Comparison of ENCODE assay signal across 25 cellular contexts in the genomic region with DNA sequence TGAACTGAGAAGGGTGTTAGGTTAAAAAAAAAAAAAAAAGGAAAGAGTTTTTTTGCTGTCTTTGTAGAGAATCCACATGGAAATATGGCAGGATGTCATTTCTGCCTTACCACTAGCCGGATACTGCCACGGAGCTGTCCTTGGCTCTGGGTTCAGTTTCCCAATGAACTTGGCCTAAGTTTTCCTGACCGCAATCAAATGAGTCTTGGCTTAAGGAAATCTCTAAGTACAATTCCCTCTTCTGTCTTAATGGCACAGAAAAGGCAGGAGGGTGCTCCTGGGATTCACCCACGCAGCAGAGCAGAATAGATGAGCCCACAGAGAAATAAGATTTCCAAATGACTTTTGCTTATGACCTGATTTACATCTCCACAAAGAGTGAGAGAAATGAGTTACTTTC.
"Had no signal": no experiment of that assay in that cellular context is flagged by ENCODE, and none has a peak within 500 bp of the region (broad histone marks: within the 10 kb centered on the region; RNA-seq: fewer than 3 reads in every experiment).

No MANE protein-coding gene starts in this region.

- ATAC-seq: activated CD4-positive, CD25-positive, alpha-beta regulatory T cell treated with anti-CD3 and anti-CD28 coated beads, Interleukin-2, amount 50 U/mL, for 24 hours; activated naive CD8-positive, alpha-beta T cell treated with anti-CD3 and anti-CD28 coated beads, Interleukin-2, amount 50 U/mL, for 24 hours; foreskin keratinocyte; mucosa of descending colon; stimulated activated naive B cell treated with anti-CD40 and anti-IgM and Interleukin-4, amounts not matched to agents 10 μg/mL and 1 μg/mL and 100 μg/mL, for 72 hours; T-cell had no signal

- H3K27me3 ChIP-seq: ascending aorta, brain microvascular endothelial cell, colonic mucosa, foreskin keratinocyte, hepatocyte had no signal

- H3K27me3 Mint-ChIP-seq: activated CD4-positive, alpha-beta memory T cell treated with anti-CD3 and anti-CD28 coated beads, Interleukin-2, amount 10 ng/mL, durations not matched to agents 7 days and 5 days; activated CD4-positive, alpha-beta T cell treated with anti-CD3 and anti-CD28 coated beads, Interleukin-2, amount 10 ng/mL, durations not matched to agents 24 days and 14 days; stimulated activated naive B cell treated with anti-CD40 and anti-IgM and Interleukin-4, amounts not matched to agents 10 μg/mL and 1 μg/mL and 100 μg/mL, for 72 hours; type B pancreatic cell had no signal

- H3K4me1 Mint-ChIP-seq: activated CD4-positive, alpha-beta memory T cell treated with anti-CD3 and anti-CD28 coated beads, Interleukin-2, amount 10 ng/mL, durations not matched to agents 7 days and 5 days; activated CD4-positive, alpha-beta T cell treated with anti-CD3 and anti-CD28 coated beads, Interleukin-2, amount 10 ng/mL, durations not matched to agents 24 days and 14 days; activated naive CD4-positive, alpha-beta T cell treated with anti-CD3 and anti-CD28 coated beads, Interleukin-2, amount 10 ng/mL, durations not matched to agents 7 days and 5 days; activated naive CD8-positive, alpha-beta T cell treated with anti-CD3 and anti-CD28 coated beads, Interleukin-2, amount 50 U/mL, for 24 hours; immature natural killer cell; stimulated activated naive B cell treated with anti-CD40 and anti-IgM and Interleukin-4, amounts not matched to agents 10 μg/mL and 1 μg/mL and 100 μg/mL, for 72 hours; T-cell had no signal

- H3K36me3 Mint-ChIP-seq: activated naive CD4-positive, alpha-beta T cell treated with anti-CD3 and anti-CD28 coated beads, Interleukin-2, amount 10 ng/mL, durations not matched to agents 7 days and 5 days; immature natural killer cell; memory B cell; stimulated activated naive B cell treated with anti-CD40 and anti-IgM and Interleukin-4, amounts not matched to agents 10 μg/mL and 1 μg/mL and 100 μg/mL, for 72 hours; T-cell; type B pancreatic cell had no signal

- H3K9ac ChIP-seq: parathyroid adenoma had no signal

- H2AFZ ChIP-seq: hepatocyte, parathyroid adenoma had no signal

- H3K27ac Mint-ChIP-seq: activated CD4-positive, alpha-beta memory T cell treated with anti-CD3 and anti-CD28 coated beads, Interleukin-2, amount 10 ng/mL, durations not matched to agents 7 days and 5 days; activated CD4-positive, alpha-beta T cell treated with anti-CD3 and anti-CD28 coated beads, Interleukin-2, amount 10 ng/mL, durations not matched to agents 24 days and 14 days; activated naive CD4-positive, alpha-beta T cell treated with anti-CD3 and anti-CD28 coated beads, Interleukin-2, amount 10 ng/mL, durations not matched to agents 7 days and 5 days; activated naive CD8-positive, alpha-beta T cell treated with anti-CD3 and anti-CD28 coated beads, Interleukin-2, amount 50 U/mL, for 24 hours; endodermal cell; immature natural killer cell; memory B cell; nephron progenitor cell; stimulated activated naive B cell treated with anti-CD40 and anti-IgM and Interleukin-4, amounts not matched to agents 10 μg/mL and 1 μg/mL and 100 μg/mL, for 72 hours; T-cell; T-helper 2 cell treated with Interferon-gamma antibody and Interleukin-4, amounts not matched to agents 5 μg/mL and 100 μg/mL, for 36 hours had no signal

- H3K4me1 ChIP-seq: ascending aorta, colonic mucosa had no signal

- DNase-seq: activated CD4-positive, alpha-beta memory T cell treated with anti-CD3 and anti-CD28 coated beads, Interleukin-2, amount 10 ng/mL, durations not matched to agents 7 days and 5 days; activated CD4-positive, alpha-beta T cell treated with anti-CD3 and anti-CD28 coated beads, Interleukin-2, amount 10 ng/mL, durations not matched to agents 24 days and 14 days; activated effector memory CD4-positive, alpha-beta T cell treated with anti-CD3 and anti-CD28 coated beads, Interleukin-2, amount 50 U/mL, for 16 hours; activated naive CD4-positive, alpha-beta T cell treated with anti-CD3 and anti-CD28 coated beads, Interleukin-2, amount 10 ng/mL, durations not matched to agents 7 days and 5 days; activated naive CD8-positive, alpha-beta T cell treated with anti-CD3 and anti-CD28 coated beads, Interleukin-2, amount 50 U/mL, for 24 hours; activated T-cell treated with anti-CD3 and anti-CD28 coated beads for 4 hours; brain microvascular endothelial cell; colonic mucosa; endodermal cell; foreskin keratinocyte; immature natural killer cell; mucosa of descending colon; nephron progenitor cell; stimulated activated CD4-positive, alpha-beta T cell treated with anti-CD3 and anti-CD28 coated beads, Interleukin-2, amount 100 ng/mL, for 48 hours; stimulated activated CD8-positive, alpha-beta memory T cell treated with anti-CD3 and anti-CD28 coated beads, Interleukin-4, amount 100 ng/mL, for 48 hours; stimulated activated naive B cell treated with anti-CD40 and anti-IgM and Interleukin-4, amounts not matched to agents 10 μg/mL and 1 μg/mL and 100 μg/mL, for 72 hours; T-cell had no signal

- H3K9me3 ChIP-seq: ascending aorta, colonic mucosa, mucosa of descending colon, thoracic aorta had no signal

- H3K4me3 Mint-ChIP-seq: activated CD4-positive, alpha-beta memory T cell treated with anti-CD3 and anti-CD28 coated beads, Interleukin-2, amount 10 ng/mL, durations not matched to agents 7 days and 5 days; activated CD4-positive, alpha-beta T cell treated with anti-CD3 and anti-CD28 coated beads, Interleukin-2, amount 10 ng/mL, durations not matched to agents 24 days and 14 days; activated naive CD4-positive, alpha-beta T cell treated with anti-CD3 and anti-CD28 coated beads, Interleukin-2, amount 10 ng/mL, durations not matched to agents 7 days and 5 days; activated naive CD8-positive, alpha-beta T cell treated with anti-CD3 and anti-CD28 coated beads, Interleukin-2, amount 50 U/mL, for 24 hours; endodermal cell; immature natural killer cell; memory B cell; nephron progenitor cell; stimulated activated naive B cell treated with anti-CD40 and anti-IgM and Interleukin-4, amounts not matched to agents 10 μg/mL and 1 μg/mL and 100 μg/mL, for 72 hours; T-cell; T-helper 2 cell treated with Interferon-gamma antibody and Interleukin-4, amounts not matched to agents 5 μg/mL and 100 μg/mL, for 36 hours; type B pancreatic cell had no signal

- H3K4me3 ChIP-seq: ascending aorta, colonic mucosa, hepatocyte, mucosa of descending colon, thoracic aorta had no signal

- H3K9me3 Mint-ChIP-seq: activated CD4-positive, alpha-beta memory T cell treated with anti-CD3 and anti-CD28 coated beads, Interleukin-2, amount 10 ng/mL, durations not matched to agents 7 days and 5 days; activated CD4-positive, alpha-beta T cell treated with anti-CD3 and anti-CD28 coated beads, Interleukin-2, amount 10 ng/mL, durations not matched to agents 24 days and 14 days; activated naive CD4-positive, alpha-beta T cell treated with anti-CD3 and anti-CD28 coated beads, Interleukin-2, amount 10 ng/mL, durations not matched to agents 7 days and 5 days; activated naive CD8-positive, alpha-beta T cell treated with anti-CD3 and anti-CD28 coated beads, Interleukin-2, amount 50 U/mL, for 24 hours; endodermal cell; memory B cell; nephron progenitor cell; stimulated activated naive B cell treated with anti-CD40 and anti-IgM and Interleukin-4, amounts not matched to agents 10 μg/mL and 1 μg/mL and 100 μg/mL, for 72 hours; T-cell; T-helper 2 cell treated with Interferon-gamma antibody and Interleukin-4, amounts not matched to agents 5 μg/mL and 100 μg/mL, for 36 hours; type B pancreatic cell had no signal

- H3K4me2 ChIP-seq: hepatocyte had no signal

- H3K27ac ChIP-seq: ascending aorta, brain microvascular endothelial cell, colonic mucosa, foreskin keratinocyte, parathyroid adenoma, thoracic aorta had no signal

- H3K36me3 ChIP-seq: ascending aorta, brain microvascular endothelial cell, colonic mucosa, thoracic aorta had no signal
